In the genomic region with DNA sequence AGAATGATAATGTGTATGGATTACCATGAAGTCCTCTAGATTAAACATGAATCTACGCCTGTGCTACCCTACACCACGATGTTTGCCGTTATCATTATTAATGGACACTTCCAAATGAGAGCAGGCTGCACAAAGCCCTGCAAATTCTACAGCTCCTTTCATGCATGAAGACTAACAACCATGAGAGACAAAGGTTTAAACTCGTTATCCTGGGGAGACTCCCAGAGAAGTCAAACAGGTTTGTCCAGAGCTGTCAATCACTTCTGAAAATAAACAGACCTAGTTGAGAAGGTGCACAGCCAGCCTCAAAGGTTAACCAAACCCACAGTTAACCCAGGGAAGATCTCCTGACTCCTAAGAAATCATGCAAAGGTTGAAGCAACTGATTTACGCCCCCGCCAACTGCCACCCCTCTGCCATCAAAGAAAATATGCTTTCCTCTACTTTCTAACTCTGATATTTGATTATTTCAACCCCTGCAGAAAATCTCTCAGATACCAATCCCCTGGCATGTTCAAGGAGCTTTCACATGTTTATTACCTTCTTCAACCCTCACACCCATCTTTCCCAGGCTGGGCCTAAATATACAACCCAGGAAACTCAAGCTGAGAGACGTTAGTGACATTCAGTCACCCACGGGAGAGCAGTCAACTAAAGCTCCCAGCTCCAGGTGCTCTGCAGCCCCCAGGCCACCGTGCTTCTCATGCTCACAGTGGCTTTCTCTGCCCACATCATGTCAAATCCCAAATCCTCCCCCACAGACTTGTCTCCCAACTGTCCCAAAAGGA, we compare ENCODE assay signal across 16 cellular contexts. TPM values are rescaled to one million over a fixed set of nuclear protein-coding genes. Genes with fewer than 3 reads are reported as not detected.
DNase-seq lines count a peak whose midpoint lies in the region; ATAC-seq, FAIRE-seq and TF ChIP-seq lines count a peak whose summit lies in the region.
"Had no signal": no experiment of that assay in that cellular context is flagged by ENCODE, and none has a peak within 500 bp of the region (broad histone marks: within the 10 kb centered on the region; RNA-seq: fewer than 3 reads in every experiment).

No MANE protein-coding gene starts in this region.

- FAIRE-seq in small intestine (lab: Jason Lieb, UNC): no peak
- FAIRE-seq in kidney (lab: Jason Lieb, UNC): no peak
- FAIRE-seq: islet of Langerhans, TTC549 had no signal

- peak; percentile 15; the same call in 1 of the 2 replicates for TF ChIP-seq RAD21 in Ishikawa (IDR thresholded peaks at IDR 0.05; ENCODE audit: low read depth)

- peaks cover 0 to 4% of the 10 kb centered on the region in 2 donors for H3K27me3 ChIP-seq in small intestine (ENCODE audit: control insufficient read depth in 2 of 2, insufficient read depth in 2 of 2, low read length in 2 of 2)

- DNase-seq in NCI-H345 (lab: John Stamatoyannopoulos, UW) (peak; percentile 98), small intestine (peak; percentile 84), midbrain (lab: John Stamatoyannopoulos, UW) (no peak), kidney (no peak)
- DNase-seq: CD8-positive, alpha-beta T cell; foreskin fibroblast; naive thymus-derived CD8-positive, alpha-beta T cell had no signal

- no peaks in the 10 kb centered on the region for H3K9me3 ChIP-seq in small intestine (ENCODE audit: control insufficient read depth, low read depth)
- H3K9me3 ChIP-seq in kidney (ENCODE audit: control insufficient read depth in 1 of 2, low read length in 2 of 2): no peaks in the 10 kb centered on the region
- H3K9me3 ChIP-seq: thoracic aorta had no signal

- TF ChIP-seq CTCF in kidney (IDR thresholded peaks at IDR 0.05; ENCODE audit: borderline replicate concordance, extremely low read depth, insufficient read depth): no peak

- H3K4me1 ChIP-seq in small intestine (ENCODE audit: control insufficient read depth in 2 of 2, insufficient read depth in 1 of 2, low read depth in 1 of 2, low read length in 1 of 2): peaks cover 3 to 8% of the 10 kb centered on the region in 2 donors
- peaks cover 11 to 20% of the 10 kb centered on the region in 2 donors for H3K4me1 ChIP-seq in kidney (ENCODE audit: control insufficient read depth in 1 of 2, insufficient read depth in 1 of 2, low read depth in 1 of 2, low read length in 2 of 2)

- intact Hi-C loops in kidney (cut with DNase I): no loop called here

- H3K9ac ChIP-seq in kidney (ENCODE audit: low read length in 2 of 2): no peak overlapping the region

- peak overlapping the region in 1 of 2 donors; percentile 41 for H3K27ac ChIP-seq in small intestine (ENCODE audit: low read depth in 1 of 2, low read length in 1 of 2)
- H3K27ac ChIP-seq in kidney (ENCODE audit: low read depth in 2 of 2, low read length in 2 of 2): no peak overlapping the region
- H3K27ac ChIP-seq: HL-60, thoracic aorta had no signal

- H3K36me3 ChIP-seq in small intestine (ENCODE audit: control insufficient read depth in 2 of 2, insufficient read depth in 2 of 2, low read length in 2 of 2): no peaks in the 10 kb centered on the region
- no peaks in the 10 kb centered on the region for H3K36me3 ChIP-seq in kidney (ENCODE audit: control insufficient read depth in 1 of 2, insufficient read depth in 2 of 2, low read length in 2 of 2)
- H3K36me3 ChIP-seq: thoracic aorta had no signal

- ATAC-seq in esophagus mucosa (peak; percentile 84), GM21447 (IDR thresholded peaks at IDR 0.05; ENCODE audit: unreplicated experiment) (no peak), GM18861 (IDR thresholded peaks at IDR 0.05; ENCODE audit: unreplicated experiment) (no peak)
- ATAC-seq: CD8-positive, alpha-beta T cell; naive thymus-derived CD8-positive, alpha-beta T cell had no signal

- no peak overlapping the region for H3K4me3 ChIP-seq in small intestine (ENCODE audit: low read depth in 1 of 2, low read length in 2 of 2)
- no peak overlapping the region for H3K4me3 ChIP-seq in kidney (ENCODE audit: low read length in 2 of 2)
- H3K4me3 ChIP-seq: skin epidermis, thoracic aorta had no signal

- 14 to 47% (median 25%) methylated on average over 9 of the region's 9 CpGs for WGBS in small intestine, 3 donors

- TF ChIP-seq EP300 in Ishikawa (IDR thresholded peaks at IDR 0.05; ENCODE audit: borderline replicate concordance): peak; percentile 75; the same call in 1 of the 2 replicates

TF ChIP-seq in Ishikawa, 13 proteins besides CTCF, POLR2A, EP300 and RAD21:
- no peak for TF ChIP-seq EGR1 (IDR thresholded peaks at IDR 0.05)
- TF ChIP-seq NFIC (IDR thresholded peaks at IDR 0.05): peak; percentile 50
- TF ChIP-seq, protein P1, sequence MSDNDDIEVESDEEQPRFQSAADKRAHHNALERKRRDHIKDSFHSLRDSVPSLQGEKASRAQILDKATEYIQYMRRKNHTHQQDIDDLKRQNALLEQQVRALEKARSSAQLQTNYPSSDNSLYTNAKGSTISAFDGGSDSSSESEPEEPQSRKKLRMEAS (IDR thresholded peaks at IDR 0.05): 0 out of 2 replicates have a peak, but pooled peaks have one; percentile 20
- TF ChIP-seq, protein P2, sequence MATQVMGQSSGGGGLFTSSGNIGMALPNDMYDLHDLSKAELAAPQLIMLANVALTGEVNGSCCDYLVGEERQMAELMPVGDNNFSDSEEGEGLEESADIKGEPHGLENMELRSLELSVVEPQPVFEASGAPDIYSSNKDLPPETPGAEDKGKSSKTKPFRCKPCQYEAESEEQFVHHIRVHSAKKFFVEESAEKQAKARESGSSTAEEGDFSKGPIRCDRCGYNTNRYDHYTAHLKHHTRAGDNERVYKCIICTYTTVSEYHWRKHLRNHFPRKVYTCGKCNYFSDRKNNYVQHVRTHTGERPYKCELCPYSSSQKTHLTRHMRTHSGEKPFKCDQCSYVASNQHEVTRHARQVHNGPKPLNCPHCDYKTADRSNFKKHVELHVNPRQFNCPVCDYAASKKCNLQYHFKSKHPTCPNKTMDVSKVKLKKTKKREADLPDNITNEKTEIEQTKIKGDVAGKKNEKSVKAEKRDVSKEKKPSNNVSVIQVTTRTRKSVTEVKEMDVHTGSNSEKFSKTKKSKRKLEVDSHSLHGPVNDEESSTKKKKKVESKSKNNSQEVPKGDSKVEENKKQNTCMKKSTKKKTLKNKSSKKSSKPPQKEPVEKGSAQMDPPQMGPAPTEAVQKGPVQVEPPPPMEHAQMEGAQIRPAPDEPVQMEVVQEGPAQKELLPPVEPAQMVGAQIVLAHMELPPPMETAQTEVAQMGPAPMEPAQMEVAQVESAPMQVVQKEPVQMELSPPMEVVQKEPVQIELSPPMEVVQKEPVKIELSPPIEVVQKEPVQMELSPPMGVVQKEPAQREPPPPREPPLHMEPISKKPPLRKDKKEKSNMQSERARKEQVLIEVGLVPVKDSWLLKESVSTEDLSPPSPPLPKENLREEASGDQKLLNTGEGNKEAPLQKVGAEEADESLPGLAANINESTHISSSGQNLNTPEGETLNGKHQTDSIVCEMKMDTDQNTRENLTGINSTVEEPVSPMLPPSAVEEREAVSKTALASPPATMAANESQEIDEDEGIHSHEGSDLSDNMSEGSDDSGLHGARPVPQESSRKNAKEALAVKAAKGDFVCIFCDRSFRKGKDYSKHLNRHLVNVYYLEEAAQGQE (IDR thresholded peaks at IDR 0.05; ENCODE audit: low read depth): no peak
- peak; percentile 65 for TF ChIP-seq TEAD4 (IDR thresholded peaks at IDR 0.05)
- TF ChIP-seq YY1 (IDR thresholded peaks at IDR 0.05; ENCODE audit: low read depth): peak; percentile 52; the same call in 1 of the 2 replicates
- peak; percentile 87 for TF ChIP-seq FOXM1 (IDR thresholded peaks at IDR 0.05; ENCODE audit: borderline replicate concordance, low read depth)
- 0 out of 2 replicates have a peak, but pooled peaks have one; percentile 10 for TF ChIP-seq CEBPB (IDR thresholded peaks at IDR 0.05)
- TF ChIP-seq TAF1 (IDR thresholded peaks at IDR 0.05; ENCODE audit: low read depth): no peak
- no peak for TF ChIP-seq CREB1 (IDR thresholded peaks at IDR 0.05; ENCODE audit: low read depth)
- TF ChIP-seq, protein P3, sequence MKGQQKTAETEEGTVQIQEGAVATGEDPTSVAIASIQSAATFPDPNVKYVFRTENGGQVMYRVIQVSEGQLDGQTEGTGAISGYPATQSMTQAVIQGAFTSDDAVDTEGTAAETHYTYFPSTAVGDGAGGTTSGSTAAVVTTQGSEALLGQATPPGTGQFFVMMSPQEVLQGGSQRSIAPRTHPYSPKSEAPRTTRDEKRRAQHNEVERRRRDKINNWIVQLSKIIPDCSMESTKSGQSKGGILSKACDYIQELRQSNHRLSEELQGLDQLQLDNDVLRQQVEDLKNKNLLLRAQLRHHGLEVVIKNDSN (IDR thresholded peaks at IDR 0.05): no peak
- TF ChIP-seq ZBTB7A (IDR thresholded peaks at IDR 0.05; ENCODE audit: low read depth): no peak
- peak; percentile 81 for TF ChIP-seq TCF12 (IDR thresholded peaks at IDR 0.05; ENCODE audit: low read depth)

RNA-seq across cellular contexts. Expression of a gene that starts 35.9 kb away (rescaled TPM):
- total RNA-seq in esophagus mucosa (29.6 TPM), kidney (43.8 TPM)
- polyA plus RNA-seq in small intestine (100 to 1,000 TPM in 2 of 3 donors, 10 to 100 TPM in 1; 45.0 to 185 (median 133) TPM), kidney (ENCODE audit: insufficient read depth, low read depth, low replicate concordance) (17.8 TPM)
- total RNA-seq: CD8-positive, alpha-beta T cell; naive thymus-derived CD8-positive, alpha-beta T cell had no signal

Comparison
In these comparisons a context has a peak if more than half of its experiments do, and no peak if none do; other contexts are left out.
1. DNase-seq: peak in NCI-H345 (single experiment) and small intestine (single experiment); none in midbrain (single experiment) and kidney (single experiment).